Comparison of ENCODE assay signal across 9 cellular contexts in the genomic region with DNA sequence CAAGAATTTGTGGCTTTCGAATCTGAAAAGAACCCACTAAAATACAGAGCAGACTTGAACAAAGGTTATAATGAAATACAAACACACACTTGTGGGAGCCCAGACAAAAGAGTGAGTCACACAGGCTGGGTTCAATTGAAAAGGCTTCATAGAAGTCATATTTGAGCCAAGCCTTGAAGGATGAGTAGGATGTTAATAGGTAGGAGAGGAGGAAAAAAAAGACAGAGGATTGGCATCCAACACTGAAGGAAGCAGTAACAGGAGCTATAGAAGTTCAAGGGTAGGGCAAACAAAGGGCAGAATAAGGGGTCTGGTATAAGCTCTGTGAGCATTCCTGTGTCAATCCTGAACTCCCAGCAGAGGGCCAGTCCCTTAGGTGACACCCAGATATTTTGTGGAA.
DNase-seq lines count a peak whose midpoint lies in the region; ATAC-seq and TF ChIP-seq lines count a peak whose summit lies in the region.
"Had no signal": no experiment of that assay in that cellular context is flagged by ENCODE, and none has a peak within 500 bp of the region (broad histone marks: within the 10 kb centered on the region; RNA-seq: fewer than 3 reads in every experiment).

No MANE protein-coding gene starts in this region.

- H3K9me3 ChIP-seq in OCI-LY3 (ENCODE audit: insufficient read depth, low read length) (no peaks in the 10 kb centered on the region), tibial artery (no peaks in the 10 kb centered on the region)

- H3K27me3 ChIP-seq in OCI-LY3 (ENCODE audit: low read depth, low read length) (no peaks in the 10 kb centered on the region), tibial artery (no peaks in the 10 kb centered on the region)

- no peaks in the 10 kb centered on the region for H3K79me2 ChIP-seq in OCI-LY3 (ENCODE audit: low read length)

- H3K27ac ChIP-seq in OCI-LY3 (ENCODE audit: low read length) (peak overlapping the region; percentile 24; the same call in 1 of the 2 replicates), tibial artery (no peak overlapping the region)

- DNase-seq in activated CD4-positive, CD25-positive, alpha-beta regulatory T cell (lab: John Stamatoyannopoulos, UW), result no peak
- peak; percentile 16 for DNase-seq in stimulated activated CD8-positive, alpha-beta memory T cell treated with anti-CD3 and anti-CD28 coated beads, Interleukin-4, amount 100 ng/mL, for 48 hours
- DNase-seq in SK-N-DZ (ENCODE audit: low spot score) (no peak), tibial artery (no peak)
- DNase-seq: T1000 had no signal

- intact Hi-C loops in tibial artery (cut with DNase I; ENCODE audit: low total_unique reads), result no loop called here

- H3K4me3 ChIP-seq in OCI-LY3 (ENCODE audit: low read length), result no peak overlapping the region
- no peak overlapping the region for H3K4me3 ChIP-seq in tibial artery

- H4K20me1 ChIP-seq in OCI-LY3 (ENCODE audit: insufficient read depth, low read length), result no peaks in the 10 kb centered on the region

- no peaks in the 10 kb centered on the region for H3K36me3 ChIP-seq in OCI-LY3 (replicated peaks; ENCODE audit: low read depth, low read length)
- no peaks in the 10 kb centered on the region for H3K36me3 ChIP-seq in tibial artery

- H3K4me2 ChIP-seq in OCI-LY3 (ENCODE audit: low read length), result no peak overlapping the region

- no peak overlapping the region for H3K9ac ChIP-seq in OCI-LY3 (ENCODE audit: low read length)

- TF ChIP-seq CTCF in OCI-LY3 (IDR thresholded peaks at IDR 0.05; ENCODE audit: low read depth, low read length), result no peak
- no peak for TF ChIP-seq CTCF in tibial artery (IDR thresholded peaks at IDR 0.05)

- peak; percentile 25 to 36 for ATAC-seq in activated CD4-positive, CD25-positive, alpha-beta regulatory T cell treated with anti-CD3 and anti-CD28 coated beads, Interleukin-2, amount 50 U/mL, for 24 hours
- peak; percentile 96 for ATAC-seq in esophagus mucosa
- ATAC-seq in HG02588 (IDR thresholded peaks at IDR 0.05; ENCODE audit: unreplicated experiment), result no peak

- H3K4me1 ChIP-seq in OCI-LY3 (ENCODE audit: low read length) (peaks cover 61% of the 10 kb centered on the region), tibial artery (peaks cover 0 to 25% (median 20%) of the 10 kb centered on the region in 4 donors)

- no peak overlapping the region for H2AFZ ChIP-seq in OCI-LY3 (ENCODE audit: low read depth, low read length)
